Comparison of ENCODE assay signal across 9 cellular contexts in the genomic region with DNA sequence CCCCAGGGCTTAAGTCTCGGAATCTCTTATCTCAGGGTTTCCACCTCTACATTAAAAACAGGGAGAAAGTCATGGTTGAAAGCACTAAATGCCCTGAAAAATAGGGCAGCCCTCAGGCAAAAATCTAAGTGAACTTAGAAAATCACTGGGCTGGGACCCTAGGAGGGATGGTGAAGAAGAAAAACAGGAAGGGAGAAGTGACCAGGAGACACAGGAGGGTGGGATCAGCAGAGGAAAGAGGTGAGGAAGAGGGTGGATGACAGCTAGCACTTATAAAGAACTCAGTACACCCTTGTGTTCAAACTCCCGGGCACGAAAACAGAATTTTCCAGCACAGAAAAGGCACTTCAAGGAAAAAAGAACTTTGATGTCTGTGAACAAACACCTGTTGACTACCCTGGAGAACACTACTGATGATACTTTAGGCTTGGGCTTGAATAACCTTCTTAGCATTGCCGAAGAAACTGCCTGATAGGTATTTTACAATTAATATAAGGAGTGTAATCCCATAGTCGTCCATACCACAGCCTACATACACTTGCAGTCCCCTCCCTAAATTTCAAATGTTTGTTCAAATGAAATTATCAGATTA. TPM values are rescaled to one million over a fixed set of nuclear protein-coding genes. Genes with fewer than 3 reads are reported as not detected.
A peak's percentile ranks its signal among the peaks of the same experiment; 100 is the strongest.
DNase-seq lines count a peak whose midpoint lies in the region; ATAC-seq lines count a peak whose summit lies in the region.
"Had no signal": no experiment of that assay in that cellular context is flagged by ENCODE, and none has a peak within 500 bp of the region (broad histone marks: within the 10 kb centered on the region; RNA-seq: fewer than 3 reads in every experiment).

No MANE protein-coding gene starts in this region.

- peaks cover 48% of the 10 kb centered on the region for H3K4me1 Mint-ChIP-seq in stimulated activated naive CD8-positive, alpha-beta T cell treated with anti-CD3 and anti-CD28 coated beads, Interleukin-15, Interleukin-2, amounts not matched to agents 100 ng/mL and 50 ng/mL, for 24 hours (ENCODE audit: low read depth)
- peaks cover 25% of the 10 kb centered on the region for H3K4me1 Mint-ChIP-seq in activated T-helper 17 cell treated with anti-CD3 and anti-CD28 coated beads, Interleukin-2, amount 50 U/mL, for 72 hours
- peaks cover 16 to 48% of the 10 kb centered on the region in 2 donors for H3K4me1 Mint-ChIP-seq in immature natural killer cell

- no peak for ATAC-seq in stimulated activated naive CD8-positive, alpha-beta T cell treated with anti-CD3 and anti-CD28 coated beads, Interleukin-15, Interleukin-2, amounts not matched to agents 100 U/mL and 50 U/mL, for 24 hours
- ATAC-seq in activated T-helper 17 cell treated with anti-CD3 and anti-CD28 coated beads, Interleukin-2, amount 50 U/mL, for 72 hours (replicated peaks): no peak
- ATAC-seq in HG03139 (IDR thresholded peaks at IDR 0.05; ENCODE audit: unreplicated experiment): no peak
- ATAC-seq in GM18868 (IDR thresholded peaks at IDR 0.05; ENCODE audit: unreplicated experiment): no peak

- H3K27ac Mint-ChIP-seq in stimulated activated naive CD8-positive, alpha-beta T cell treated with anti-CD3 and anti-CD28 coated beads, Interleukin-15, Interleukin-2, amounts not matched to agents 100 ng/mL and 50 ng/mL, for 24 hours: no peak overlapping the region
- H3K27ac Mint-ChIP-seq in activated T-helper 17 cell treated with anti-CD3 and anti-CD28 coated beads, Interleukin-2, amount 50 U/mL, for 72 hours: no peak overlapping the region
- no peak overlapping the region for H3K27ac Mint-ChIP-seq in immature natural killer cell

- DNase-seq in stimulated activated naive CD8-positive, alpha-beta T cell treated with anti-CD3 and anti-CD28 coated beads, Interleukin-15, Interleukin-2, amounts not matched to agents 100 U/mL and 50 U/mL, for 24 hours: no peak
- DNase-seq in immature natural killer cell: no peak
- DNase-seq in NCI-H446 (lab: John Stamatoyannopoulos, UW): no peak
- no peak for DNase-seq in SKM-1 treated with dmso at 0.1 percent for 144 hours (lab: John Stamatoyannopoulos, UW; ENCODE audit: unreplicated experiment)
- DNase-seq: NCI-H524 treated with DMSO at 0.1 percent for 48 hours had no signal

- peaks cover 39% of the 10 kb centered on the region for H3K36me3 Mint-ChIP-seq in stimulated activated naive CD8-positive, alpha-beta T cell treated with anti-CD3 and anti-CD28 coated beads, Interleukin-15, Interleukin-2, amounts not matched to agents 100 ng/mL and 50 ng/mL, for 24 hours (ENCODE audit: low read depth)
- peaks cover 41% of the 10 kb centered on the region for H3K36me3 Mint-ChIP-seq in activated T-helper 17 cell treated with anti-CD3 and anti-CD28 coated beads, Interleukin-2, amount 50 U/mL, for 72 hours (ENCODE audit: low read depth)
- H3K36me3 Mint-ChIP-seq in immature natural killer cell: peaks cover 0 to 14% (median 7%) of the 10 kb centered on the region in 3 donors

- H3K27me3 Mint-ChIP-seq in stimulated activated naive CD8-positive, alpha-beta T cell treated with anti-CD3 and anti-CD28 coated beads, Interleukin-15, Interleukin-2, amounts not matched to agents 100 ng/mL and 50 ng/mL, for 24 hours: no peaks in the 10 kb centered on the region
- no peaks in the 10 kb centered on the region for H3K27me3 Mint-ChIP-seq in activated T-helper 17 cell treated with anti-CD3 and anti-CD28 coated beads, Interleukin-2, amount 50 U/mL, for 72 hours
- H3K27me3 Mint-ChIP-seq in immature natural killer cell (ENCODE audit: low read depth in 3 of 3): peaks cover 0 to 7% (median 4%) of the 10 kb centered on the region in 3 donors

- H3K9me3 Mint-ChIP-seq in stimulated activated naive CD8-positive, alpha-beta T cell treated with anti-CD3 and anti-CD28 coated beads, Interleukin-15, Interleukin-2, amounts not matched to agents 100 ng/mL and 50 ng/mL, for 24 hours: peaks cover 6% of the 10 kb centered on the region
- H3K9me3 Mint-ChIP-seq in activated T-helper 17 cell treated with anti-CD3 and anti-CD28 coated beads, Interleukin-2, amount 50 U/mL, for 72 hours: peaks cover 4% of the 10 kb centered on the region
- H3K9me3 Mint-ChIP-seq in immature natural killer cell: no peaks in the 10 kb centered on the region

- peak overlapping the region; percentile 87 for H3K4me3 Mint-ChIP-seq in stimulated activated naive CD8-positive, alpha-beta T cell treated with anti-CD3 and anti-CD28 coated beads, Interleukin-15, Interleukin-2, amounts not matched to agents 100 ng/mL and 50 ng/mL, for 24 hours
- peak overlapping the region; percentile 83 for H3K4me3 Mint-ChIP-seq in activated T-helper 17 cell treated with anti-CD3 and anti-CD28 coated beads, Interleukin-2, amount 50 U/mL, for 72 hours
- peak overlapping the region in 4 of 5 donors; percentile 10 to 58 (median 23) for H3K4me3 Mint-ChIP-seq in immature natural killer cell

RNA-seq across cellular contexts. Expression of gene CHML, which starts 2.0 kb away (rescaled TPM):
- 10 to 100 TPM in 1 of 2 donors, 1 to 10 TPM in 1; 8.9 to 13.4 TPM for total RNA-seq in activated T-helper 17 cell treated with anti-CD3 and anti-CD28 coated beads, Interleukin-2, amount 50 U/mL, for 72 hours
- polyA plus RNA-seq in immature natural killer cell: 1 to 10 TPM; 2.0 to 5.8 (median 3.2) TPM

RNA-seq across cellular contexts. Expression of gene OPN3, which starts 2.0 kb away (rescaled TPM):
- total RNA-seq in activated T-helper 17 cell treated with anti-CD3 and anti-CD28 coated beads, Interleukin-2, amount 50 U/mL, for 72 hours: 10 to 100 TPM in 1 of 2 donors, 1 to 10 TPM in 1; 9.2 to 14.7 TPM
- 10 to 100 TPM; 13.5 to 20.8 (median 14.1) TPM for polyA plus RNA-seq in immature natural killer cell

RNA-seq across cellular contexts. Expression of gene WDR64, which starts 13.9 kb away (rescaled TPM):
- not detected for total RNA-seq in activated T-helper 17 cell treated with anti-CD3 and anti-CD28 coated beads, Interleukin-2, amount 50 U/mL, for 72 hours
- polyA plus RNA-seq in immature natural killer cell: not detected

Comparison
In these comparisons a context has a peak if more than half of its experiments do, and no peak if none do; other contexts are left out.
1. H3K4me3 Mint-ChIP-seq: peak in every context shown above with its lines; median percentile 87 in stimulated activated naive CD8-positive, alpha-beta T cell treated with anti-CD3 and anti-CD28 coated beads, Interleukin-15, Interleukin-2, amounts not matched to agents 100 ng/mL and 50 ng/mL, for 24 hours; 83 in activated T-helper 17 cell treated with anti-CD3 and anti-CD28 coated beads, Interleukin-2, amount 50 U/mL, for 72 hours; 23 in immature natural killer cell.